ENCODE assay signal across 11 cellular contexts in the genomic region with DNA sequence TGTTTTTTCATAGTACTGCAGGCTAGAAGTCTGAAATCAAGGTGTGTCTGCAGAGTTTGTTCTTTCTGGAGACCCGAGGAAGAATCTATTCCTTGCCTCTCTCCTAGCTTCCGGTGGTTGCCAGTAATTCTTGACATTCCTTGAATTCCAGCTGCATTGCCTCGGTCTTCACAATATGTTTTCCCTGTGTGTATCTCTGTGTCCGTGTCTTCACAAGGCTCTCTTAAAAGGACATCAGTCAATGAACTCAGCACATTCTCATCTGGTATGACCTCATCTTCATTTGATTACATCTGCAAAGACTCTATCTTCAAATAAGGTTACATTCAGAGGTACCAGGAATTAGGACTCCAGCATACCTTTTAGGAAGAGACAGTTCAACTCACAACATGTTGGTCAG.
DNase-seq lines count a peak whose midpoint lies in the region; ATAC-seq and TF ChIP-seq lines count a peak whose summit lies in the region.
"Had no signal": no experiment of that assay in that cellular context is flagged by ENCODE, and none has a peak within 500 bp of the region (broad histone marks: within the 10 kb centered on the region; RNA-seq: fewer than 3 reads in every experiment).

No MANE protein-coding gene starts in this region.

- DNase-seq in AG10803 (ENCODE audit: low read depth) = peak; percentile 80
- no peak for DNase-seq in body of pancreas
- peak; percentile 94 for DNase-seq in kidney tubule cell (ENCODE audit: low spot score)
- no peak for DNase-seq in globus pallidus (ENCODE audit: low spot score)
- DNase-seq in mucosa of descending colon = no peak
- DNase-seq in NK-92 treated with Interleukin-12 subunit alpha and Interleukin-12 subunit beta, amount 100 ng/mL, for 24 hours (lab: John Stamatoyannopoulos, UW) = no peak
- DNase-seq in HT-29 (ENCODE audit: low spot score) = no peak
- DNase-seq: amniotic stem cell, DMS79, left colon had no signal

- H3K36me3 ChIP-seq in body of pancreas (replicated peaks in 1 of 2; ENCODE audit: insufficient read depth in 1 of 2, low read depth in 2 of 2) (no peaks in the 10 kb centered on the region), mucosa of descending colon (ENCODE audit: low read depth) (no peaks in the 10 kb centered on the region)

- H3K27me3 Mint-ChIP-seq in IgD-negative memory B cell = no peaks in the 10 kb centered on the region

- peaks cover 14 to 51% (median 35%) of the 10 kb centered on the region in 3 donors for H3K4me1 Mint-ChIP-seq in IgD-negative memory B cell

- H3K4me3 ChIP-seq in AG10803 (ENCODE audit: low read length) (no peak overlapping the region), body of pancreas (no peak overlapping the region), mucosa of descending colon (no peak overlapping the region)

- peak overlapping the region in 2 of 4 donors; percentile 6 to 32 for H3K27ac ChIP-seq in body of pancreas

- 10 to 28% methylated on average over 4 of the region's 4 CpGs for WGBS in body of pancreas, 2 donors

- peak overlapping the region in 1 of 4 donors; percentile 7 for H3K4me3 Mint-ChIP-seq in IgD-negative memory B cell

- ATAC-seq in body of pancreas (peak; percentile 33), mucosa of descending colon (no peak)
- ATAC-seq: left colon had no signal

- no peak for TF ChIP-seq POLR2A in body of pancreas (IDR thresholded peaks at IDR 0.05)

- H3K4me1 ChIP-seq in body of pancreas (peaks cover 13% of the 10 kb centered on the region), mucosa of descending colon (ENCODE audit: low read depth) (no peaks in the 10 kb centered on the region)

- H3K9me3 Mint-ChIP-seq in IgD-negative memory B cell = no peaks in the 10 kb centered on the region

- H3K27ac Mint-ChIP-seq in IgD-negative memory B cell = peak overlapping the region; percentile 50 to 84 (median 55)

- no peaks in the 10 kb centered on the region for H3K27me3 ChIP-seq in body of pancreas

- intact Hi-C loops in body of pancreas (cut with DNase I) = no loop called here
- intact Hi-C loops in mucosa of descending colon (cut with DNase I, micrococcal nuclease) = no loop called here

- TF ChIP-seq CTCF in AG10803 (conservative IDR thresholded peaks at IDR 0.05; ENCODE audit: low read length) (no peak), body of pancreas (IDR thresholded peaks at IDR 0.05) (no peak), mucosa of descending colon (IDR thresholded peaks at IDR 0.05) (no peak)

- peaks cover 11% of the 10 kb centered on the region for H3K36me3 Mint-ChIP-seq in IgD-negative memory B cell

- H3K9me3 ChIP-seq in body of pancreas = no peaks in the 10 kb centered on the region
- H3K9me3 ChIP-seq in mucosa of descending colon = no peaks in the 10 kb centered on the region

Comparison
In these comparisons a context has a peak if more than half of its experiments do, and no peak if none do; other contexts are left out.
1. DNase-seq: peak in AG10803 (single experiment) and kidney tubule cell (single experiment); none in body of pancreas (0 of 4), globus pallidus (single experiment), mucosa of descending colon (0 of 3), NK-92 treated with Interleukin-12 subunit alpha and Interleukin-12 subunit beta, amount 100 ng/mL, for 24 hours (single experiment) and HT-29 (single experiment).